Comparison of ENCODE assay signal across 18 cellular contexts in the genomic region with DNA sequence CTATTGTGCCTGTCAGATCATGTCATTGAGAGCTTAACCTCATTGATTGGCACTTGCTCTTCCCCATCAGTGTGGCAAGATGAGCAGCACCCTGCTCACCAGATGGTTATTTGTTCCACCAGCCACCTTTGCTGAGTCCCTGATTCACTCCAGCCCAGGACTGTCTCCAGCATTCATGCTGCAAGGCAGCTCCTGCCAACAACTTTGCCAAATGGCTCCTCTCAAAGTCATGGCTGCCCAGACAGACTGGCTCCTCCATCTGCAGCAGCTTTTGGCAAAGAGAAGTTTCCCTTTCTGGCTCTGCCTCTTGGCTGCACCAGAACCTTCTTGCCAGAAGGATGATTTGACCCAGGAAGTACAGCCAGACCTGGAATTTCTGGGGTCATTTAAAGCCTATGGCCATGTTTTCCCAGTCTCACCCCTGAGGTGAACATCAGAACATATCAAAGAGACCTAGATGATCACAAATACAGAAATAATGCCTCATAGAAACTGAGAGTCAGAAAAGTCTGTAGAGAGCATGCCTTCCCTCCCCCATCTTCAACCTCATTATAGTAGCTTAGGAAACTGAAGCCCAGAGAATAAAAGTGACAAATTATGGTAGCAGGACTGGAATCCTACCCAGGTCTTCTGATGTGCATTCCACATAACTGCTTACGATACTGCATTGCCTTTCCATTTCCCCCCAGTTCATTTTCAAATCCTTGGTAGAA. TPM values are rescaled to one million over a fixed set of nuclear protein-coding genes. Genes with fewer than 3 reads are reported as not detected.
DNase-seq lines count a peak whose midpoint lies in the region; ATAC-seq and TF ChIP-seq lines count a peak whose summit lies in the region.
"Had no signal": no experiment of that assay in that cellular context is flagged by ENCODE, and none has a peak within 500 bp of the region (broad histone marks: within the 10 kb centered on the region; RNA-seq: fewer than 3 reads in every experiment).

No MANE protein-coding gene starts in this region.

- no peaks in the 10 kb centered on the region for H3K9me3 ChIP-seq in MG63
- H3K9me3 ChIP-seq: A549, SJCRH30 had no signal

- no peaks in the 10 kb centered on the region for H3K36me3 ChIP-seq in MG63
- H3K36me3 ChIP-seq: SJCRH30 had no signal

- peak; percentile 70 for DNase-seq in Ammon's horn (ENCODE audit: low spot score)
- DNase-seq in MG63, result peak; percentile 94
- peak; percentile 48 for DNase-seq in pons (ENCODE audit: low spot score)
- DNase-seq in endothelial cell (ENCODE audit: low spot score), result no peak
- no peak for DNase-seq in stimulated activated CD4-positive, alpha-beta T cell treated with anti-CD3 and anti-CD28 coated beads, Interleukin-2, amount 100 ng/mL, for 48 hours
- DNase-seq in mesothelial cell of epicardium (ENCODE audit: low spot score in 2 of 2, unreplicated experiment in 2 of 2), result no peak
- DNase-seq: CD8-positive, alpha-beta memory T cell; DMS79; H7; HFFc6; KBM-7; NCI-H1417 treated with DMSO at 0.1 percent for 48 hours; NCI-H2029 treated with DMSO at 0.1 percent for 48 hours; NCI-H524 treated with DMSO at 0.1 percent for 48 hours; SJCRH30 had no signal

- H3K4me3 Mint-ChIP-seq in activated T-helper 17 cell treated with anti-CD3 and anti-CD28 coated beads, Interleukin-2, amount 50 U/mL, for 72 hours, result no peak overlapping the region
- H3K4me3 Mint-ChIP-seq in endothelial cell (ENCODE audit: unreplicated experiment) (no peak overlapping the region), mesothelial cell of epicardium (no peak overlapping the region)
- H3K4me3 Mint-ChIP-seq: HFFc6 had no signal

- no peaks in the 10 kb centered on the region for H3K9me3 Mint-ChIP-seq in activated T-helper 17 cell treated with anti-CD3 and anti-CD28 coated beads, Interleukin-2, amount 50 U/mL, for 72 hours
- H3K9me3 Mint-ChIP-seq in endothelial cell (ENCODE audit: unreplicated experiment), result no peaks in the 10 kb centered on the region
- no peaks in the 10 kb centered on the region for H3K9me3 Mint-ChIP-seq in mesothelial cell of epicardium
- H3K9me3 Mint-ChIP-seq: CD8-positive, alpha-beta memory T cell had no signal

- H3K4me3 ChIP-seq in MG63, result no peak overlapping the region
- H3K4me3 ChIP-seq: A549, SJCRH30 had no signal

- 0 out of 2 replicates have a peak, but pooled peaks cover 3% of the 10 kb centered on the region for H3K27me3 ChIP-seq in MG63
- H3K27me3 ChIP-seq: SJCRH30 had no signal

- no peak overlapping the region for H3K27ac Mint-ChIP-seq in activated T-helper 17 cell treated with anti-CD3 and anti-CD28 coated beads, Interleukin-2, amount 50 U/mL, for 72 hours
- H3K27ac Mint-ChIP-seq in endothelial cell (ENCODE audit: unreplicated experiment) (no peak overlapping the region), mesothelial cell of epicardium (no peak overlapping the region)
- H3K27ac Mint-ChIP-seq: HFFc6 had no signal

- no peak for TF ChIP-seq CTCF in endothelial cell (IDR thresholded peaks at IDR 0.05; ENCODE audit: unreplicated experiment)
- no peak for TF ChIP-seq CTCF in mesothelial cell of epicardium (IDR thresholded peaks at IDR 0.05; ENCODE audit: unreplicated experiment)

- no peaks in the 10 kb centered on the region for H3K27me3 Mint-ChIP-seq in activated T-helper 17 cell treated with anti-CD3 and anti-CD28 coated beads, Interleukin-2, amount 50 U/mL, for 72 hours
- H3K27me3 Mint-ChIP-seq in endothelial cell (ENCODE audit: unreplicated experiment) (peaks cover 2% of the 10 kb centered on the region), mesothelial cell of epicardium (ENCODE audit: low read depth) (no peaks in the 10 kb centered on the region)
- H3K27me3 Mint-ChIP-seq: CD8-positive, alpha-beta memory T cell had no signal

- H3K36me3 Mint-ChIP-seq in activated T-helper 17 cell treated with anti-CD3 and anti-CD28 coated beads, Interleukin-2, amount 50 U/mL, for 72 hours (ENCODE audit: low read depth), result peaks cover 6% of the 10 kb centered on the region
- H3K36me3 Mint-ChIP-seq in endothelial cell (ENCODE audit: low read depth, unreplicated experiment), result no peaks in the 10 kb centered on the region
- H3K36me3 Mint-ChIP-seq in mesothelial cell of epicardium, result peaks cover 2% of the 10 kb centered on the region

- peak; percentile 51 for ATAC-seq in activated T-helper 17 cell treated with anti-CD3 and anti-CD28 coated beads, Interleukin-2, amount 50 U/mL, for 72 hours (replicated peaks)
- ATAC-seq: A549, HepG2 had no signal

- peaks cover 5% of the 10 kb centered on the region for H3K4me1 Mint-ChIP-seq in activated T-helper 17 cell treated with anti-CD3 and anti-CD28 coated beads, Interleukin-2, amount 50 U/mL, for 72 hours
- H3K4me1 Mint-ChIP-seq in endothelial cell (ENCODE audit: unreplicated experiment) (no peaks in the 10 kb centered on the region), mesothelial cell of epicardium (peaks cover 1% of the 10 kb centered on the region)

RNA-seq across cellular contexts. Expression of a gene that starts 10.4 kb away (rescaled TPM):
- total RNA-seq in MG63 (2014; rRNA removed; shearing (Covaris generic); ENCODE audit: low replicate concordance), result 3.9 and 9.1 TPM in 2 replicates
- total RNA-seq in activated T-helper 17 cell treated with anti-CD3 and anti-CD28 coated beads, Interleukin-2, amount 50 U/mL, for 72 hours, result 1 to 10 TPM; 1.0 to 2.2 TPM
- total RNA-seq in endothelial cell (ENCODE audit: unreplicated experiment) (0.59 TPM), mesothelial cell of epicardium (18.2 to 20.2 TPM (median 19.7 TPM) in 3 replicates)
- total RNA-seq: HepG2, HFFc6 had no signal

Comparison
In these comparisons a context has a peak if more than half of its experiments do, and no peak if none do; other contexts are left out.
1. DNase-seq: peak in Ammon's horn (single experiment), MG63 (single experiment) and pons (single experiment); none in endothelial cell (single experiment), stimulated activated CD4-positive, alpha-beta T cell treated with anti-CD3 and anti-CD28 coated beads, Interleukin-2, amount 100 ng/mL, for 48 hours (0 of 2) and mesothelial cell of epicardium (0 of 2).